ENCODE assay signal across 8 cellular contexts in the genomic region with DNA sequence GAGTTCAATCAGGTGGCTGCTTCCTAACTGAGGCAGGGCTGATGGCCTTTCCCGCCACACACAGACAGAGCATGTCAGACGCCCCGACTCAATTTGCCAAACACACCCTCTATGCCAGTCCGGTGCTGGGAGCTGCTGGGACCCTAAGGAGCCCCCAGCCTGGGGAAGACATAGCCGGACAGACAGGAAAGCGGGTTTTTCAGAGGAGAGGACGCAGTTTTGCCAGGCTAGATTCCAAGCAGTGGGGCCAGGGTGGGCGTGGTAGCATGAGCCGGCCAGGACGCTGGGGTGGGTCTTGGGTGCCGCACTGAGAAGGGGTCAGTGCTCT. TPM values are rescaled to one million over a fixed set of nuclear protein-coding genes. Genes with fewer than 3 reads are reported as not detected.
DNase-seq lines count a peak whose midpoint lies in the region; ATAC-seq and TF ChIP-seq lines count a peak whose summit lies in the region.

No MANE protein-coding gene starts in this region.

- no peak for TF ChIP-seq CTCF in astrocyte of the spinal cord (IDR thresholded peaks at IDR 0.05; ENCODE audit: low read depth, low read length)

- H3K4me1 ChIP-seq in right cardiac atrium (ENCODE audit: control insufficient read depth, insufficient read depth, low read length) (peaks cover 3% of the 10 kb centered on the region), mesodermal cell (ENCODE audit: control insufficient read depth, insufficient read depth, low read length, poor library complexity, severe bottlenecking) (no peaks in the 10 kb centered on the region)

- in situ Hi-C loops in astrocyte of the spinal cord (cut with HindIII; ENCODE audit: low sequenced_read_pairs), result no loop called here

- no peaks in the 10 kb centered on the region for H3K27me3 ChIP-seq in right cardiac atrium (ENCODE audit: control insufficient read depth, insufficient read depth)

- DNase-seq in right cardiac atrium (no peak), left cardiac atrium (no peak), astrocyte of the spinal cord (ENCODE audit: low read depth, low spot score) (no peak), occipital lobe (lab: John Stamatoyannopoulos, UW) (no peak), SHP77 (lab: John Stamatoyannopoulos, UW) (no peak), SIG-M5 treated with dmso at 0.1 percent for 504 hours (lab: John Stamatoyannopoulos, UW; ENCODE audit: unreplicated experiment) (no peak)

- intact Hi-C loops in right cardiac atrium (cut with DNase I), result loop anchor here in 3 of 4 donors (5.0 to 10.0 kb wide), 2 partner anchors 35 to 47 kb away; a partner anchor contains a TSS
- intact Hi-C loops in left cardiac atrium (cut with DNase I), result loop anchor here (5.0 to 10.0 kb wide), 2 partner anchors 35 to 47 kb away; a partner anchor contains a TSS

- H3K9me3 ChIP-seq in right cardiac atrium (ENCODE audit: control insufficient read depth, low read length) (no peaks in the 10 kb centered on the region), mesodermal cell (ENCODE audit: control insufficient read depth, low read length) (no peaks in the 10 kb centered on the region)

- ATAC-seq in right cardiac atrium (no peak), left cardiac atrium (no peak), HG03469 (IDR thresholded peaks at IDR 0.05; ENCODE audit: unreplicated experiment) (no peak)

- H3K36me3 ChIP-seq in mesodermal cell (ENCODE audit: control insufficient read depth, insufficient read depth, low read length), result no peaks in the 10 kb centered on the region

- H3K4me3 ChIP-seq in right cardiac atrium (ENCODE audit: low read length) (peak overlapping the region; percentile 83), astrocyte of the spinal cord (ENCODE audit: low read depth, low read length) (peak overlapping the region; percentile 34), mesodermal cell (ENCODE audit: extremely low read depth, insufficient read depth, low read length, poor library complexity, severe bottlenecking) (peak overlapping the region; percentile 18)

- WGBS in right cardiac atrium, result 19% methylated on average over 11 of the region's 11 CpGs
- 50 to 52% methylated on average over 10 of the region's 11 CpGs for WGBS in mesodermal cell (ENCODE audit: insufficient coverage in 2 of 2), 2 experiments

- H3K27ac ChIP-seq in right cardiac atrium (ENCODE audit: low read length), result no peak overlapping the region
- H3K27ac ChIP-seq in mesodermal cell (ENCODE audit: low read depth, low read length, severe bottlenecking), result no peak overlapping the region

RNA-seq across cellular contexts. Expression of a gene that starts 19.8 kb away (rescaled TPM):
- total RNA-seq in right cardiac atrium (1 to 10 TPM; 5.1 to 6.9 (median 6.5) TPM), left cardiac atrium (1 to 10 TPM; 5.5 to 7.9 TPM), occipital lobe (5.0 TPM)
- 2.6 TPM for polyA plus RNA-seq in right cardiac atrium
- 5.6 TPM for polyA plus RNA-seq in mesodermal cell (2013, experiment 1 of 2)
- 4.2 TPM for polyA plus RNA-seq in mesodermal cell (2013, experiment 2 of 2)

RNA-seq across cellular contexts. Expression of a gene that starts 30.6 kb away (rescaled TPM):
- total RNA-seq in right cardiac atrium, result 1 to 10 TPM in 2 of 4 donors, under 1 TPM in 2; 0.79 to 1.6 (median 0.97) TPM
- 0.32 TPM for polyA plus RNA-seq in right cardiac atrium
- total RNA-seq in left cardiac atrium, result 1 to 10 TPM; 1.2 to 1.6 TPM
- polyA plus RNA-seq in mesodermal cell (2013, experiment 1 of 2), result not detected
- not detected for polyA plus RNA-seq in mesodermal cell (2013, experiment 2 of 2)
- total RNA-seq in occipital lobe, result 0.47 TPM

RNA-seq across cellular contexts. Expression of a gene that starts 35.6 kb away (rescaled TPM):
- 10 to 100 TPM; 21.3 to 30.1 (median 26.4) TPM for total RNA-seq in right cardiac atrium
- 7.1 TPM for polyA plus RNA-seq in right cardiac atrium
- 10 to 100 TPM; 22.1 to 24.5 TPM for total RNA-seq in left cardiac atrium
- polyA plus RNA-seq in mesodermal cell (2013, experiment 1 of 2), result 46.4 TPM
- 37.9 TPM for polyA plus RNA-seq in mesodermal cell (2013, experiment 2 of 2)
- total RNA-seq in occipital lobe, result 43.5 TPM

RNA-seq across cellular contexts. Expression of a gene that starts 56.3 kb away (rescaled TPM):
- 10 to 100 TPM; 21.8 to 47.4 (median 35.9) TPM for total RNA-seq in right cardiac atrium
- 10.1 TPM for polyA plus RNA-seq in right cardiac atrium
- 10 to 100 TPM; 43.7 to 68.9 TPM for total RNA-seq in left cardiac atrium
- 3.5 TPM for polyA plus RNA-seq in mesodermal cell (2013, experiment 1 of 2)
- polyA plus RNA-seq in mesodermal cell (2013, experiment 2 of 2), result 2.9 TPM
- total RNA-seq in occipital lobe, result 0.62 TPM

Comparison
In these comparisons a context has a peak if more than half of its experiments do, and no peak if none do; other contexts are left out.
1. H3K4me3 ChIP-seq: peak in every context shown above with its lines; median percentile 83 in right cardiac atrium; 34 in astrocyte of the spinal cord; 18 in mesodermal cell.